28 cellular contexts compared by ENCODE assay signal in the genomic region with DNA sequence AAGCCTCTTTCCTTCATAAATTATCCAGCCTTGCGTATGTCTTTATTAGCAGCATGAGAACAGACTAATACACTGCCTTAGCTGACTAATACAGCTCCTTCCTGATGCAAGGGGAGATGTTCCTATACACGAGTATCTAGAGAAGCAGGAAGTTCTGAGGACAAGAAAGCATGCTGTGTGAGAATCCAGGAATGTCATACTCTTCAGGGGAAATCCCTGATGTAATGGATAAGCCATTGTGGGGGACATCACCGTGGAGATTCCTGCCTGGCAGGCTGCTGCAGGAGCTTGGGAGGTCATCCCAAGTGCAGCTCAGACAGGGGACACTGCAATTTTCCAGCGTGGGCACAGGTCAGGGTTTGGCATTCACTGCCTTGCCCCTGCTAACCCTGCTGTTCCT.
"Had no signal": no experiment of that assay in that cellular context is flagged by ENCODE, and none has a peak within 500 bp of the region (broad histone marks: within the 10 kb centered on the region; RNA-seq: fewer than 3 reads in every experiment).

No MANE protein-coding gene starts in this region.

- H3K4me3 ChIP-seq: adrenal gland, body of pancreas, K562, SJSA1 had no signal

- H3K27me3 Mint-ChIP-seq: activated CD4-positive, alpha-beta T cell treated with anti-CD3 and anti-CD28 coated beads, Interleukin-2, amount 10 ng/mL, durations not matched to agents 24 days and 14 days had no signal

- H3K27me3 ChIP-seq: adrenal gland, body of pancreas, SJSA1 had no signal

- H3K4me1 Mint-ChIP-seq: activated CD4-positive, alpha-beta T cell treated with anti-CD3 and anti-CD28 coated beads, Interleukin-2, amount 10 ng/mL, durations not matched to agents 24 days and 14 days had no signal

- DNase-seq: activated CD4-positive, alpha-beta T cell treated with anti-CD3 and anti-CD28 coated beads, Interleukin-2, amount 10 ng/mL, durations not matched to agents 24 days and 14 days; activated CD4-positive, alpha-beta T cell treated with anti-CD3 and anti-CD28 coated beads, Interleukin-2, amount 50 U/mL, for 48 hours; activated CD8-positive, alpha-beta memory T cell treated with anti-CD3 and anti-CD28 coated beads, Interleukin-2, amount 50 U/mL, for 4 hours; activated gamma-delta T cell treated with Interleukin-2 at 50 U/mL for 16 hours; activated naive CD4-positive, alpha-beta T cell treated with anti-CD3 and anti-CD28 coated beads for 36 hours; activated T-cell treated with anti-CD3 and anti-CD28 coated beads for 4 hours; activated T-cell treated with anti-CD3 and anti-CD28 coated beads, Interleukin-2, amount 50 U/mL, for 4 hours; adrenal gland; body of pancreas; NCI-H1105; NCI-H1417 treated with DMSO at 0.1 percent for 48 hours; NCI-H1694; NCI-H2029; NCI-H345; NCI-H524 treated with DMSO at 0.1 percent for 48 hours; RPMI8226; SHP77 treated with DMSO at 0.1 percent for 48 hours; SK-N-SH had no signal

- FAIRE-seq: astrocyte, bronchial epithelial cell, K562, TTC549 had no signal

- H3K27ac Mint-ChIP-seq: activated CD4-positive, alpha-beta T cell treated with anti-CD3 and anti-CD28 coated beads, Interleukin-2, amount 10 ng/mL, durations not matched to agents 24 days and 14 days; activated naive CD4-positive, alpha-beta T cell treated with anti-CD3 and anti-CD28 coated beads for 36 hours; activated naive CD4-positive, alpha-beta T cell treated with anti-CD3 and anti-CD28 coated beads, Interleukin-2, amount 50 U/mL, for 72 hours; activated T-helper 1 cell treated with anti-CD3 and anti-CD28 coated beads, Interleukin-12 subunit alpha, Interleukin-12 subunit beta, Interleukin-2, Interleukin-4 antibody, amounts not matched to agents 30 ng/mL and 10 ng/mL and 1 ng/mL, durations not matched to agents 14 hours and 24 hours and 36 hours; T-helper 1 cell treated with Interleukin-12 subunit alpha and Interleukin-12 subunit beta and Interleukin-4 antibody, amounts not matched to agents 30 μg/mL and 1 μg/mL, for 36 hours; T-helper 2 cell treated with Interferon-gamma antibody and Interleukin-4, amounts not matched to agents 5 μg/mL and 100 μg/mL, for 36 hours had no signal

- H3K4me1 ChIP-seq: adrenal gland, body of pancreas, SJSA1 had no signal

- H3K4me2 ChIP-seq: SK-N-SH had no signal

- H3K27ac ChIP-seq: adrenal gland, body of pancreas, SJSA1 had no signal

- H3K9me3 Mint-ChIP-seq: activated CD4-positive, alpha-beta T cell treated with anti-CD3 and anti-CD28 coated beads, Interleukin-2, amount 10 ng/mL, durations not matched to agents 24 days and 14 days had no signal

- H3K4me3 Mint-ChIP-seq: activated CD4-positive, alpha-beta T cell treated with anti-CD3 and anti-CD28 coated beads, Interleukin-2, amount 10 ng/mL, durations not matched to agents 24 days and 14 days; activated naive CD4-positive, alpha-beta T cell treated with anti-CD3 and anti-CD28 coated beads for 36 hours; activated T-cell treated with anti-CD3 and anti-CD28 coated beads, Interleukin-2, amount 50 U/mL, for 4 hours; activated T-helper 1 cell treated with anti-CD3 and anti-CD28 coated beads, Interleukin-12 subunit alpha, Interleukin-12 subunit beta, Interleukin-2, Interleukin-4 antibody, amounts not matched to agents 30 ng/mL and 10 ng/mL and 1 ng/mL, durations not matched to agents 14 hours and 24 hours and 36 hours; T-helper 1 cell treated with Interleukin-12 subunit alpha and Interleukin-12 subunit beta and Interleukin-4 antibody, amounts not matched to agents 30 μg/mL and 1 μg/mL, for 36 hours; T-helper 2 cell treated with Interferon-gamma antibody and Interleukin-4, amounts not matched to agents 5 μg/mL and 100 μg/mL, for 36 hours had no signal

- H3K9ac ChIP-seq: SK-N-SH had no signal

- ATAC-seq: activated naive CD4-positive, alpha-beta T cell treated with anti-CD3 and anti-CD28 coated beads, Interleukin-2, amount 50 U/mL, for 72 hours; activated T-cell treated with anti-CD3 and anti-CD28 coated beads, Interleukin-2, amount 50 U/mL, for 4 hours; body of pancreas; K562; Panc1 had no signal

- H3K36me3 Mint-ChIP-seq: activated naive CD4-positive, alpha-beta T cell treated with anti-CD3 and anti-CD28 coated beads, Interleukin-2, amount 50 U/mL, for 72 hours had no signal

- H3K9me3 ChIP-seq: adrenal gland, body of pancreas, SJSA1, SK-N-SH had no signal

- H3K36me3 ChIP-seq: adrenal gland, SJSA1 had no signal
